1 cellular context compared by ENCODE assay signal in the genomic region with DNA sequence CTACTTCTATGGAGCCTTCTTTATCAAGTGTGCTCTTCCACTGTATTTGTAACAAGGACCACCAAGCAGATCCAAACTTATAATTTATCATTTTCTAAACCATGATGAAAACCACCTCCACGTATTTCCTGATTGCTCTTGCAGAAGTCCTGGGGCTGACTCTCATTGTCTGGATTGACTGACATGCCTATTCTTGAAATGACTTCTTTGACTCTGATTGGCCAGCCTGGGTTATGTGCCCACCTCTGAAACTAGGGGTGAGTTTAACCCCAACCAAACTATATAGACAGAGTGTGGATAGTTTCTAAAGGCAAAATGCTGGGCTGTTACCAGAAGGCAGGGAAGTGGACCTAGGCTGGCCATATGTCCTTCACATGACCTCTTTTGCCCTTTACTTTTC.
TF ChIP-seq lines count a peak whose summit lies in the region.

No MANE protein-coding gene starts in this region.

TF ChIP-seq in SK-N-SH, 30 proteins besides CTCF, POLR2A, EP300 and RAD21 (continued from another document):
- TF ChIP-seq, protein P1, sequence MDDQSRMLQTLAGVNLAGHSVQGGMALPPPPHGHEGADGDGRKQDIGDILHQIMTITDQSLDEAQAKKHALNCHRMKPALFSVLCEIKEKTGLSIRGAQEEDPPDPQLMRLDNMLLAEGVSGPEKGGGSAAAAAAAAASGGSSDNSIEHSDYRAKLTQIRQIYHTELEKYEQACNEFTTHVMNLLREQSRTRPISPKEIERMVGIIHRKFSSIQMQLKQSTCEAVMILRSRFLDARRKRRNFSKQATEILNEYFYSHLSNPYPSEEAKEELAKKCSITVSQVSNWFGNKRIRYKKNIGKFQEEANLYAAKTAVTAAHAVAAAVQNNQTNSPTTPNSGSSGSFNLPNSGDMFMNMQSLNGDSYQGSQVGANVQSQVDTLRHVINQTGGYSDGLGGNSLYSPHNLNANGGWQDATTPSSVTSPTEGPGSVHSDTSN (IDR thresholded peaks at IDR 0.05), result no peak
- TF ChIP-seq GABPA (IDR thresholded peaks at IDR 0.05; ENCODE audit: low read depth) (no peak), NRF1 (IDR thresholded peaks at IDR 0.05; ENCODE audit: low read depth, low read length) (no peak), EZH2phosphoT487 (IDR thresholded peaks at IDR 0.05; ENCODE audit: borderline replicate concordance, low read depth) (no peak), JUND (IDR thresholded peaks at IDR 0.05) (no peak), MEF2A (IDR thresholded peaks at IDR 0.05; ENCODE audit: borderline replicate concordance, low read depth) (no peak), RFX5 (IDR thresholded peaks at IDR 0.05; ENCODE audit: low read length) (no peak), RXRA (IDR thresholded peaks at IDR 0.05; ENCODE audit: borderline replicate concordance, low read depth) (no peak), MXI1 (IDR thresholded peaks at IDR 0.05; ENCODE audit: low read depth, low read length) (no peak), TAF1 (IDR thresholded peaks at IDR 0.05; ENCODE audit: borderline replicate concordance, low read depth, low read length) (no peak), NFIC (IDR thresholded peaks at IDR 0.05; ENCODE audit: borderline replicate concordance) (no peak), FOSL2 (IDR thresholded peaks at IDR 0.05; ENCODE audit: borderline replicate concordance, low read depth) (no peak), ELF1 (IDR thresholded peaks at IDR 0.05) (no peak), POLR2AphosphoS5 (IDR thresholded peaks at IDR 0.05; ENCODE audit: low read depth, low read length) (no peak)
- TF ChIP-seq, protein P2, sequence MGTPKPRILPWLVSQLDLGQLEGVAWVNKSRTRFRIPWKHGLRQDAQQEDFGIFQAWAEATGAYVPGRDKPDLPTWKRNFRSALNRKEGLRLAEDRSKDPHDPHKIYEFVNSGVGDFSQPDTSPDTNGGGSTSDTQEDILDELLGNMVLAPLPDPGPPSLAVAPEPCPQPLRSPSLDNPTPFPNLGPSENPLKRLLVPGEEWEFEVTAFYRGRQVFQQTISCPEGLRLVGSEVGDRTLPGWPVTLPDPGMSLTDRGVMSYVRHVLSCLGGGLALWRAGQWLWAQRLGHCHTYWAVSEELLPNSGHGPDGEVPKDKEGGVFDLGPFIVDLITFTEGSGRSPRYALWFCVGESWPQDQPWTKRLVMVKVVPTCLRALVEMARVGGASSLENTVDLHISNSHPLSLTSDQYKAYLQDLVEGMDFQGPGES (IDR thresholded peaks at IDR 0.05; ENCODE audit: low read depth, low read length), result no peak
- TF ChIP-seq, protein P3, sequence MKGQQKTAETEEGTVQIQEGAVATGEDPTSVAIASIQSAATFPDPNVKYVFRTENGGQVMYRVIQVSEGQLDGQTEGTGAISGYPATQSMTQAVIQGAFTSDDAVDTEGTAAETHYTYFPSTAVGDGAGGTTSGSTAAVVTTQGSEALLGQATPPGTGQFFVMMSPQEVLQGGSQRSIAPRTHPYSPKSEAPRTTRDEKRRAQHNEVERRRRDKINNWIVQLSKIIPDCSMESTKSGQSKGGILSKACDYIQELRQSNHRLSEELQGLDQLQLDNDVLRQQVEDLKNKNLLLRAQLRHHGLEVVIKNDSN (IDR thresholded peaks at IDR 0.05; ENCODE audit: borderline replicate concordance, low read depth), result no peak
- TF ChIP-seq, protein P4, sequence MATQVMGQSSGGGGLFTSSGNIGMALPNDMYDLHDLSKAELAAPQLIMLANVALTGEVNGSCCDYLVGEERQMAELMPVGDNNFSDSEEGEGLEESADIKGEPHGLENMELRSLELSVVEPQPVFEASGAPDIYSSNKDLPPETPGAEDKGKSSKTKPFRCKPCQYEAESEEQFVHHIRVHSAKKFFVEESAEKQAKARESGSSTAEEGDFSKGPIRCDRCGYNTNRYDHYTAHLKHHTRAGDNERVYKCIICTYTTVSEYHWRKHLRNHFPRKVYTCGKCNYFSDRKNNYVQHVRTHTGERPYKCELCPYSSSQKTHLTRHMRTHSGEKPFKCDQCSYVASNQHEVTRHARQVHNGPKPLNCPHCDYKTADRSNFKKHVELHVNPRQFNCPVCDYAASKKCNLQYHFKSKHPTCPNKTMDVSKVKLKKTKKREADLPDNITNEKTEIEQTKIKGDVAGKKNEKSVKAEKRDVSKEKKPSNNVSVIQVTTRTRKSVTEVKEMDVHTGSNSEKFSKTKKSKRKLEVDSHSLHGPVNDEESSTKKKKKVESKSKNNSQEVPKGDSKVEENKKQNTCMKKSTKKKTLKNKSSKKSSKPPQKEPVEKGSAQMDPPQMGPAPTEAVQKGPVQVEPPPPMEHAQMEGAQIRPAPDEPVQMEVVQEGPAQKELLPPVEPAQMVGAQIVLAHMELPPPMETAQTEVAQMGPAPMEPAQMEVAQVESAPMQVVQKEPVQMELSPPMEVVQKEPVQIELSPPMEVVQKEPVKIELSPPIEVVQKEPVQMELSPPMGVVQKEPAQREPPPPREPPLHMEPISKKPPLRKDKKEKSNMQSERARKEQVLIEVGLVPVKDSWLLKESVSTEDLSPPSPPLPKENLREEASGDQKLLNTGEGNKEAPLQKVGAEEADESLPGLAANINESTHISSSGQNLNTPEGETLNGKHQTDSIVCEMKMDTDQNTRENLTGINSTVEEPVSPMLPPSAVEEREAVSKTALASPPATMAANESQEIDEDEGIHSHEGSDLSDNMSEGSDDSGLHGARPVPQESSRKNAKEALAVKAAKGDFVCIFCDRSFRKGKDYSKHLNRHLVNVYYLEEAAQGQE (IDR thresholded peaks at IDR 0.05; ENCODE audit: low read depth, low read length), result no peak
- TF ChIP-seq, protein P5, sequence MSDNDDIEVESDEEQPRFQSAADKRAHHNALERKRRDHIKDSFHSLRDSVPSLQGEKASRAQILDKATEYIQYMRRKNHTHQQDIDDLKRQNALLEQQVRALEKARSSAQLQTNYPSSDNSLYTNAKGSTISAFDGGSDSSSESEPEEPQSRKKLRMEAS (IDR thresholded peaks at IDR 0.05; ENCODE audit: low read depth), result no peak
- TF ChIP-seq, protein P6, sequence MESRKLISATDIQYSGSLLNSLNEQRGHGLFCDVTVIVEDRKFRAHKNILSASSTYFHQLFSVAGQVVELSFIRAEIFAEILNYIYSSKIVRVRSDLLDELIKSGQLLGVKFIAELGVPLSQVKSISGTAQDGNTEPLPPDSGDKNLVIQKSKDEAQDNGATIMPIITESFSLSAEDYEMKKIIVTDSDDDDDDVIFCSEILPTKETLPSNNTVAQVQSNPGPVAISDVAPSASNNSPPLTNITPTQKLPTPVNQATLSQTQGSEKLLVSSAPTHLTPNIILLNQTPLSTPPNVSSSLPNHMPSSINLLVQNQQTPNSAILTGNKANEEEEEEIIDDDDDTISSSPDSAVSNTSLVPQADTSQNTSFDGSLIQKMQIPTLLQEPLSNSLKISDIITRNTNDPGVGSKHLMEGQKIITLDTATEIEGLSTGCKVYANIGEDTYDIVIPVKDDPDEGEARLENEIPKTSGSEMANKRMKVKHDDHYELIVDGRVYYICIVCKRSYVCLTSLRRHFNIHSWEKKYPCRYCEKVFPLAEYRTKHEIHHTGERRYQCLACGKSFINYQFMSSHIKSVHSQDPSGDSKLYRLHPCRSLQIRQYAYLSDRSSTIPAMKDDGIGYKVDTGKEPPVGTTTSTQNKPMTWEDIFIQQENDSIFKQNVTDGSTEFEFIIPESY (IDR thresholded peaks at IDR 0.05; ENCODE audit: borderline replicate concordance, low read depth), result no peak
